In genomic region chr12:107493135-107493494, GRCh38 we compare ENCODE assay signal across 1 cellular context.
TF ChIP-seq lines count a peak whose summit lies in the region.

No MANE protein-coding gene starts in this region.

TF ChIP-seq in H1, 55 proteins besides CTCF, POLR2A, EP300 and RAD21:
- no peak for TF ChIP-seq CREB1 (IDR thresholded peaks at IDR 0.05)
